In the genomic region with DNA sequence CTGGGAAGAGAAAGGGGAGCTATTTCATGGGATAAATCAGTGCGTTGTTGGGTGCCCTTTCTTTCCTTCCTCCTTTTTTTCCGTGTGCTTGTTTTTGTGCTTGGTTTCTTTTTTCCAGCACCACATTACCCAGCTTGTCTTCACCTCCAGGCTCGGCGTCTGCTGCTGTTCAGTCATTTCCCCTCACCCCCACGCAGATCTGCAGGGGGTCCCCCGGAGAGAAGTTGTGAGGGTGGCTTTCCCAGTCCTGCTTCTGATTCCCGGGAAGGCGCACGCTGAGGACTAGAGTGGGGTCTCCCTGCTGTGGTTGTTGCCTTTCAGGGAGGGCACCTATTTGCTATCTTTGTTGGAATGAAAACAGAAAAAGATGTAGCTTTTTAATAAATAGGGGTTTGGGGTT, we compare ENCODE assay signal across 7 cellular contexts. TPM values are rescaled to one million over a fixed set of nuclear protein-coding genes. Genes with fewer than 3 reads are reported as not detected.
DNase-seq lines count a peak whose midpoint lies in the region; ATAC-seq and TF ChIP-seq lines count a peak whose summit lies in the region.

No MANE protein-coding gene starts in this region.

- ATAC-seq in HCT116 (no peak), WTC11 (no peak), GM18873 (IDR thresholded peaks at IDR 0.05; ENCODE audit: low FRiP score, unreplicated experiment) (no peak)

- no peaks in the 10 kb centered on the region for H3K9me2 ChIP-seq in HCT116 (ENCODE audit: insufficient read depth)

- BruUV-seq in HCT116 (replicated peaks; lab: Mats Ljungman, UMichigan) = no TSS peak

- H2AFZ ChIP-seq in HCT116 (ENCODE audit: low read depth, low read length, poor library complexity, severe bottlenecking) = peak overlapping the region; percentile 95

- H3K9me3 Mint-ChIP-seq in WTC11 = no peaks in the 10 kb centered on the region

- H3K36me3 ChIP-seq in HCT116 (ENCODE audit: control insufficient read depth in 1 of 2, insufficient read depth in 2 of 2, low read length in 2 of 2) (no peaks in the 10 kb centered on the region), iPS-15b (ENCODE audit: control insufficient read depth, insufficient read depth, low read length) (no peaks in the 10 kb centered on the region), spleen (no peaks in the 10 kb centered on the region)

- POLR2A ChIA-PET in HCT116 (lab: Charles Lee) = no interaction called here
- POLR2A ChIA-PET in WTC11 (lab: Charles Lee) = interaction anchor here (0.9 kb wide), 1 partner anchor 22 kb away, joined by 3 read pairs; no protein-coding TSS in a partner anchor

- no peak for TF ChIP-seq RAD21 in HCT116 (IDR thresholded peaks at IDR 0.05; ENCODE audit: low read depth)

- peak overlapping the region; percentile 99 for H3K4me3 Mint-ChIP-seq in WTC11

- TF ChIP-seq POLR2A in HCT116 (IDR thresholded peaks at IDR 0.05; ENCODE audit: borderline replicate concordance, extremely low read depth, insufficient read depth, insufficient read length) (no peak), spleen (IDR thresholded peaks at IDR 0.05) (no peak)

- TF ChIP-seq CTCF in HCT116 (IDR thresholded peaks at IDR 0.05 in 2 of 3, conservative IDR thresholded peaks at IDR 0.05 in 1 of 3; ENCODE audit: borderline replicate concordance in 1 of 3, insufficient read depth in 1 of 3, low read depth in 2 of 3, low read length in 2 of 3) (no peak), WTC11 (IDR thresholded peaks at IDR 0.05) (no peak), spleen (IDR thresholded peaks at IDR 0.05 in 8 of 11, conservative IDR thresholded peaks at IDR 0.05 in 3 of 11) (no peak)

- H4K20me1 ChIP-seq in HCT116 (ENCODE audit: insufficient read depth) = no peaks in the 10 kb centered on the region

- no peak overlapping the region for H3K27ac Mint-ChIP-seq in WTC11

- H3K4me2 ChIP-seq in HCT116 (ENCODE audit: low read length) = peak overlapping the region; percentile 93

- H3K4me3 ChIP-seq in HCT116 (replicated peaks in 1 of 2; ENCODE audit: low read depth in 1 of 2, low read length in 2 of 2) (peak overlapping the region; percentile 70 to 88), iPS-15b (ENCODE audit: low read depth, low read length) (peak overlapping the region; percentile 93), spleen (peak overlapping the region; percentile 81 to 98 (median 89))

- CTCF ChIA-PET in HCT116 (lab: Charles Lee) = no interaction called here
- CTCF ChIA-PET in WTC11 (lab: Charles Lee) = interaction anchor here (1.2 to 3.0 kb wide), 2 partner anchors 8 to 134 kb away, joined by 4 to 11 read pairs; no protein-coding TSS in a partner anchor

- H3K27me3 ChIP-seq in HCT116 (ENCODE audit: insufficient read depth, low read length) (no peaks in the 10 kb centered on the region), iPS-15b (ENCODE audit: control insufficient read depth, insufficient read depth, low read length) (peaks cover 31% of the 10 kb centered on the region), spleen (replicated peaks in 1 of 7) (peaks cover 0 to 9% (median 0%) of the 10 kb centered on the region in 7 donors)

- H3K4me1 Mint-ChIP-seq in WTC11 = peaks cover 47% of the 10 kb centered on the region

- WGBS in spleen, 5 donors = 17 to 24% (median 21%) methylated on average over 9 of the region's 9 CpGs

- H3K79me2 ChIP-seq in HCT116 (ENCODE audit: insufficient read depth, low read length) = no peaks in the 10 kb centered on the region

- intact Hi-C loops in HCT116 (cut with micrococcal nuclease) (no loop called here), spleen (cut with DNase I; ENCODE audit: low total_unique reads) (no loop called here)

- H3K27me3 Mint-ChIP-seq in WTC11 (ENCODE audit: low read depth) = peaks cover 47% of the 10 kb centered on the region

- H3K9ac ChIP-seq in HCT116 (ENCODE audit: low read length) = peak overlapping the region; percentile 60
- H3K9ac ChIP-seq in iPS-15b (ENCODE audit: low read depth, low read length) = no peak overlapping the region

- H3K9me3 ChIP-seq in HCT116 (ENCODE audit: control insufficient read depth in 1 of 2, insufficient read depth in 1 of 2, low read depth in 1 of 2, low read length in 2 of 2) (no peaks in the 10 kb centered on the region), iPS-15b (ENCODE audit: control insufficient read depth, insufficient read depth, low read length) (no peaks in the 10 kb centered on the region), spleen (no peaks in the 10 kb centered on the region)

- peaks cover 2% of the 10 kb centered on the region; the same call in 1 of the 2 replicates for H3K36me3 Mint-ChIP-seq in WTC11

- RAD21 ChIA-PET in HCT116 (lab: Charles Lee; ENCODE audit: low non-redundant PET in 1 of 2, low total read pairs in 2 of 2, uncharacterized antibody in 2 of 2, unreplicated experiment in 2 of 2) = no interaction called here

- no peak overlapping the region for H3K27ac ChIP-seq in HCT116 (ENCODE audit: low read depth, low read length)
- H3K27ac ChIP-seq in spleen = peak overlapping the region in 7 of 8 donors; percentile 19 to 97 (median 94)

- DNase-seq in HCT116 (ENCODE audit: low read depth, low spot score) (no peak), WTC11 (ENCODE audit: low spot score) (no peak), spleen (no peak), middle frontal gyrus (ENCODE audit: extremely low spot score, low spot score) (no peak), GM19240 (ENCODE audit: insufficient read length, low spot score) (no peak)

- peaks cover 6 to 27% of the 10 kb centered on the region in 2 experiments; a peak in 3 of 4 replicates for H3K4me1 ChIP-seq in HCT116 (ENCODE audit: control insufficient read depth in 1 of 2, insufficient read depth in 2 of 2, low read length in 2 of 2)
- H3K4me1 ChIP-seq in iPS-15b (ENCODE audit: control insufficient read depth, insufficient read depth, low read length) = no peaks in the 10 kb centered on the region
- H3K4me1 ChIP-seq in spleen = peaks cover 9 to 73% (median 39%) of the 10 kb centered on the region in 6 donors

TF ChIP-seq in HCT116, 20 proteins besides CTCF, POLR2A, EP300 and RAD21 (continues in another document):
- TF ChIP-seq, protein P1, sequence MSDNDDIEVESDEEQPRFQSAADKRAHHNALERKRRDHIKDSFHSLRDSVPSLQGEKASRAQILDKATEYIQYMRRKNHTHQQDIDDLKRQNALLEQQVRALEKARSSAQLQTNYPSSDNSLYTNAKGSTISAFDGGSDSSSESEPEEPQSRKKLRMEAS (IDR thresholded peaks at IDR 0.05) = no peak
- TF ChIP-seq TCF7L2 (IDR thresholded peaks at IDR 0.05; ENCODE audit: borderline replicate concordance, extremely low read depth, insufficient read depth, insufficient read length) (no peak), ZFX (IDR thresholded peaks at IDR 0.05) (no peak), EZH2phosphoT487 (IDR thresholded peaks at IDR 0.05; ENCODE audit: borderline replicate concordance) (no peak), CEBPB (IDR thresholded peaks at IDR 0.05; ENCODE audit: low read depth) (no peak), YY1 (IDR thresholded peaks at IDR 0.05; ENCODE audit: extremely low read depth, insufficient replicate concordance, low read depth, low read length) (no peak), SP1 (IDR thresholded peaks at IDR 0.05; ENCODE audit: low read depth) (no peak), SRF (IDR thresholded peaks at IDR 0.05; ENCODE audit: low read depth) (no peak)
- TF ChIP-seq, protein P2, sequence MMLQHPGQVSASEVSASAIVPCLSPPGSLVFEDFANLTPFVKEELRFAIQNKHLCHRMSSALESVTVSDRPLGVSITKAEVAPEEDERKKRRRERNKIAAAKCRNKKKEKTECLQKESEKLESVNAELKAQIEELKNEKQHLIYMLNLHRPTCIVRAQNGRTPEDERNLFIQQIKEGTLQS (IDR thresholded peaks at IDR 0.05) = no peak

TF ChIP-seq in WTC11, 78 proteins besides CTCF, POLR2A, EP300 and RAD21:
- TF ChIP-seq, protein P3, sequence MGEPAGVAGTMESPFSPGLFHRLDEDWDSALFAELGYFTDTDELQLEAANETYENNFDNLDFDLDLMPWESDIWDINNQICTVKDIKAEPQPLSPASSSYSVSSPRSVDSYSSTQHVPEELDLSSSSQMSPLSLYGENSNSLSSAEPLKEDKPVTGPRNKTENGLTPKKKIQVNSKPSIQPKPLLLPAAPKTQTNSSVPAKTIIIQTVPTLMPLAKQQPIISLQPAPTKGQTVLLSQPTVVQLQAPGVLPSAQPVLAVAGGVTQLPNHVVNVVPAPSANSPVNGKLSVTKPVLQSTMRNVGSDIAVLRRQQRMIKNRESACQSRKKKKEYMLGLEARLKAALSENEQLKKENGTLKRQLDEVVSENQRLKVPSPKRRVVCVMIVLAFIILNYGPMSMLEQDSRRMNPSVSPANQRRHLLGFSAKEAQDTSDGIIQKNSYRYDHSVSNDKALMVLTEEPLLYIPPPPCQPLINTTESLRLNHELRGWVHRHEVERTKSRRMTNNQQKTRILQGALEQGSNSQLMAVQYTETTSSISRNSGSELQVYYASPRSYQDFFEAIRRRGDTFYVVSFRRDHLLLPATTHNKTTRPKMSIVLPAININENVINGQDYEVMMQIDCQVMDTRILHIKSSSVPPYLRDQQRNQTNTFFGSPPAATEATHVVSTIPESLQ (CRISPR knock-in tag; IDR thresholded peaks at IDR 0.05) = no peak
- TF ChIP-seq GTF2I (CRISPR knock-in tag; conservative IDR thresholded peaks at IDR 0.05) (no peak), PRRX2 (CRISPR knock-in tag; IDR thresholded peaks at IDR 0.05) (no peak), HMGA2 (CRISPR knock-in tag; IDR thresholded peaks at IDR 0.05) (no peak), NR1H2 (CRISPR knock-in tag; IDR thresholded peaks at IDR 0.05) (no peak), FOXJ3 (CRISPR knock-in tag; IDR thresholded peaks at IDR 0.05; ENCODE audit: borderline replicate concordance) (no peak)
- TF ChIP-seq, protein P4, sequence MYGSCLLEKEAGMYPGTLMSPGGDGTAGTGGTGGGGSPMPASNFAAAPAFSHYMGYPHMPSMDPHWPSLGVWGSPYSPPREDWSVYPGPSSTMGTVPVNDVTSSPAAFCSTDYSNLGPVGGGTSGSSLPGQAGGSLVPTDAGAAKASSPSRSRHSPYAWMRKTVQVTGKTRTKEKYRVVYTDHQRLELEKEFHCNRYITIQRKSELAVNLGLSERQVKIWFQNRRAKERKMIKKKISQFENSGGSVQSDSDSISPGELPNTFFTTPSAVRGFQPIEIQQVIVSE (CRISPR knock-in tag; IDR thresholded peaks at IDR 0.05; ENCODE audit: borderline replicate concordance) = no peak

RNA-seq across cellular contexts. Expression of a gene that starts 1.6 kb away (rescaled TPM):
- total RNA-seq in HCT116 (2021; ENCODE audit: unreplicated experiment) (9.6 TPM), WTC11 (2021) (7.9 to 10.2 TPM (median 8.0 TPM) in 3 replicates), spleen (10 to 100 TPM; 18.9 to 34.5 (median 28.3) TPM)
- 4.8 and 6.0 TPM in 2 replicates for polyA plus RNA-seq in HCT116 (2012)
- 1 to 10 TPM; 6.8 to 8.9 (median 7.4) TPM for polyA plus RNA-seq in spleen
